ENCODE assay signal across 20 cellular contexts in the genomic region with DNA sequence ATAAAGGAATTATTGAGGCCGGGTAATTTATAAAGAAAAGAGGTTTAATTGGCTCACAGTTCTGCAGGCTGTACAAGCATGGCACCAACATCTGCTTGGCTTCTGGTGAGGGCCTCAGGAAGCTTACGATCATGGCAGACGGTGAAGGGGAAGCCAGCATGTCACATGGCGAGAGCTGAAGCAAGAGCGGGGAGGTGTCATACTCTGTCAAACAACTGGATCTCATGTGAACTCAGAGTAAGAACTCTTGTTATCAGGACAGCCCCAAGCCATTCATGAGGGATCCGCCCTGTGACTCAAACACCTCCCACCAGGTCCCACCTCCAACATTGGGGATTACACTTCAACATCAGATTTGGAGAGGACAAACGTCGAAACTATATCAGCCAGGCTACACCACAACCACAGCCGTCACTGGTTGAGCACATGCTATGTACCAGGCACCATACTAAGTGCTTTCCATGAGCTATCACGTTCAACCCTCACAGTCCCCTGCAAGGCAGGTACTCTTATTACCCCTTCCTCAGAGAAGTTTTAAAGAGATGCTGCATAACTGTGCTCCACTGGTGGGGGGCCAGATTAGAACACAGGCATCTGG.
"Had no signal": no experiment of that assay in that cellular context is flagged by ENCODE, and none has a peak within 500 bp of the region (broad histone marks: within the 10 kb centered on the region; RNA-seq: fewer than 3 reads in every experiment).

No MANE protein-coding gene starts in this region.

- H3K27me3 ChIP-seq: hepatocyte had no signal

- H3K79me2 ChIP-seq: hepatocyte had no signal

- ATAC-seq: activated CD8-positive, alpha-beta memory T cell treated with anti-CD3 and anti-CD28 coated beads, Interleukin-2, amount 10 ng/mL, durations not matched to agents 7 days and 5 days; natural killer cell treated with Interleukin-12 subunit alpha and Interleukin-12 subunit beta and Interleukin-15 and Interleukin-18, amount 100 ng/mL, for 72 hours had no signal

- H3K4me3 ChIP-seq: hepatocyte, left ventricle myocardium inferior, prostate gland had no signal

- H3K27ac Mint-ChIP-seq: activated CD4-positive, alpha-beta memory T cell treated with anti-CD3 and anti-CD28 coated beads, Interleukin-2, amount 10 ng/mL, durations not matched to agents 7 days and 5 days; activated CD4-positive, alpha-beta T cell treated with anti-CD3 and anti-CD28 coated beads, Interleukin-2, amount 10 ng/mL, durations not matched to agents 24 days and 14 days; activated CD8-positive, alpha-beta memory T cell treated with anti-CD3 and anti-CD28 coated beads, Interleukin-2, amount 10 ng/mL, durations not matched to agents 7 days and 5 days; brain; immature natural killer cell; natural killer cell treated with Interleukin-12 subunit alpha and Interleukin-12 subunit beta and Interleukin-15 and Interleukin-18, amount 100 ng/mL, for 72 hours had no signal

- H3K4me2 ChIP-seq: hepatocyte had no signal

- H3K27me3 Mint-ChIP-seq: activated CD4-positive, alpha-beta memory T cell treated with anti-CD3 and anti-CD28 coated beads, Interleukin-2, amount 10 ng/mL, durations not matched to agents 7 days and 5 days; brain had no signal

- H3K9me3 Mint-ChIP-seq: activated CD4-positive, alpha-beta memory T cell treated with anti-CD3 and anti-CD28 coated beads, Interleukin-2, amount 10 ng/mL, durations not matched to agents 7 days and 5 days; activated CD4-positive, alpha-beta T cell treated with anti-CD3 and anti-CD28 coated beads, Interleukin-2, amount 10 ng/mL, durations not matched to agents 24 days and 14 days; brain; immature natural killer cell; natural killer cell treated with Interleukin-12 subunit alpha and Interleukin-12 subunit beta and Interleukin-15 and Interleukin-18, amount 100 ng/mL, for 72 hours had no signal

- H3K36me3 ChIP-seq: left ventricle myocardium inferior, prostate gland had no signal

- H3K36me3 Mint-ChIP-seq: activated CD8-positive, alpha-beta memory T cell treated with anti-CD3 and anti-CD28 coated beads, Interleukin-2, amount 10 ng/mL, durations not matched to agents 7 days and 5 days; brain; immature natural killer cell; natural killer cell treated with Interleukin-12 subunit alpha and Interleukin-12 subunit beta and Interleukin-15 and Interleukin-18, amount 100 ng/mL, for 72 hours had no signal

- H3K9me3 ChIP-seq: left ventricle myocardium inferior, prostate gland had no signal

- DNase-seq: activated CD4-positive, alpha-beta memory T cell treated with anti-CD3 and anti-CD28 coated beads, Interleukin-2, amount 10 ng/mL, durations not matched to agents 7 days and 5 days; activated CD4-positive, alpha-beta T cell treated with anti-CD3 and anti-CD28 coated beads, Interleukin-2, amount 10 ng/mL, durations not matched to agents 24 days and 14 days; activated CD8-positive, alpha-beta memory T cell treated with anti-CD3 and anti-CD28 coated beads, Interleukin-2, amount 10 ng/mL, durations not matched to agents 7 days and 5 days; activated gamma-delta T cell; activated naive CD4-positive, alpha-beta T cell treated with anti-CD3 and anti-CD28 coated beads, Interleukin-2, amount 50 U/mL, for 16 hours; activated T-cell treated with anti-CD3 and anti-CD28 coated beads for 4 hours; anterior cingulate cortex; dermis blood vessel endothelial cell; effector memory CD4-positive, alpha-beta T cell; foreskin melanocyte; immature natural killer cell; left ventricle myocardium inferior; midbrain; stimulated activated CD4-positive, alpha-beta T cell treated with anti-CD3 and anti-CD28 coated beads, Interleukin-4, amount 100 ng/mL, for 24 hours; stimulated activated naive CD4-positive, alpha-beta T cell treated with Interleukin-2 at 50 U/mL for 16 hours; T-helper 9 cell had no signal

- H3K4me3 Mint-ChIP-seq: activated CD4-positive, alpha-beta memory T cell treated with anti-CD3 and anti-CD28 coated beads, Interleukin-2, amount 10 ng/mL, durations not matched to agents 7 days and 5 days; activated CD4-positive, alpha-beta T cell treated with anti-CD3 and anti-CD28 coated beads, Interleukin-2, amount 10 ng/mL, durations not matched to agents 24 days and 14 days; activated CD8-positive, alpha-beta memory T cell treated with anti-CD3 and anti-CD28 coated beads, Interleukin-2, amount 10 ng/mL, durations not matched to agents 7 days and 5 days; brain; immature natural killer cell; natural killer cell treated with Interleukin-12 subunit alpha and Interleukin-12 subunit beta and Interleukin-15 and Interleukin-18, amount 100 ng/mL, for 72 hours had no signal

- H2AFZ ChIP-seq: hepatocyte had no signal

- H3K27ac ChIP-seq: hepatocyte, left ventricle myocardium inferior, prostate gland had no signal

- H3K4me1 Mint-ChIP-seq: activated CD4-positive, alpha-beta memory T cell treated with anti-CD3 and anti-CD28 coated beads, Interleukin-2, amount 10 ng/mL, durations not matched to agents 7 days and 5 days; activated CD4-positive, alpha-beta T cell treated with anti-CD3 and anti-CD28 coated beads, Interleukin-2, amount 10 ng/mL, durations not matched to agents 24 days and 14 days; activated CD8-positive, alpha-beta memory T cell treated with anti-CD3 and anti-CD28 coated beads, Interleukin-2, amount 10 ng/mL, durations not matched to agents 7 days and 5 days had no signal
